ENCODE assay signal across 8 cellular contexts in the genomic region with DNA sequence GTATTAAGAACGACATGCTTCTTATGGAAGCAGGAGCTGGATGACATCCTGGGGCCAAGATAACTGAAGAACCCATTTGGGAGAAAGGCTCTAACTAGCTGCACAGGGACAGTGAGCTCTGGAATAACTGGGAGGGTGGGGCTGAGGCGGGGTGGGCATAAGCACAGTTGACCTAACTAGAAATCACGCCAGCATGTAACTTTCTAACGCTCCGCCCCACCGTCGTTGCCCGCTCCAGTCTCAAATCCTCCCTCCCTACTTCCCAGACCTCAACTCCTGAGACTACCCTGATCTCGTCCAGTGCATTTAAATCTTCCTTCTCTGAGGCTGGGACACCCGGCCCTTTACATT. TPM values are rescaled to one million over a fixed set of nuclear protein-coding genes. Genes with fewer than 3 reads are reported as not detected.
DNase-seq lines count a peak whose midpoint lies in the region; ATAC-seq, FAIRE-seq and TF ChIP-seq lines count a peak whose summit lies in the region.

No MANE protein-coding gene starts in this region.

- no peaks in the 10 kb centered on the region for H3K27me3 ChIP-seq in CD4-positive, alpha-beta memory T cell (ENCODE audit: insufficient read depth, low read length)
- H3K27me3 ChIP-seq in Karpas-422 (ENCODE audit: low read length) (no peaks in the 10 kb centered on the region), H1 (replicated peaks in 1 of 4; ENCODE audit: control insufficient read depth in 3 of 4, extremely low read depth in 1 of 4, insufficient read depth in 3 of 4, low read length in 3 of 4) (no peaks in the 10 kb centered on the region), neuronal stem cell (ENCODE audit: control insufficient read depth in 3 of 3, insufficient read depth in 3 of 3, low read depth in 1 of 3, low read length in 3 of 3) (no peaks in the 10 kb centered on the region)

- H3K4ac ChIP-seq in H1 (replicated peaks; ENCODE audit: insufficient read length, low read depth, low read length) (no peak overlapping the region), neuronal stem cell (ENCODE audit: low read length) (no peak overlapping the region)

- H2AFZ ChIP-seq in Karpas-422 (ENCODE audit: low read length) (peak overlapping the region; percentile 91), H1 (ENCODE audit: low read length) (peak overlapping the region; percentile 27; the same call in 1 of the 2 replicates), neuronal stem cell (ENCODE audit: low read length) (peak overlapping the region; percentile 86)

- no peaks in the 10 kb centered on the region for H3K9me2 ChIP-seq in Karpas-422 (replicated peaks; ENCODE audit: insufficient read depth, low read length)

- no peak overlapping the region for H2BK20ac ChIP-seq in H1 (ENCODE audit: low read length)

- H3K79me1 ChIP-seq in H1 (ENCODE audit: low read depth, low read length) (peaks cover 2% of the 10 kb centered on the region), neuronal stem cell (ENCODE audit: low read depth, low read length) (peaks cover 2% of the 10 kb centered on the region)

- H3K4me3 Mint-ChIP-seq in CD4-positive, alpha-beta memory T cell: peak overlapping the region; percentile 97 to 99 (median 98)

- no peak overlapping the region for H4K91ac ChIP-seq in H1 (replicated peaks; ENCODE audit: insufficient read length, low read length)
- no peak overlapping the region for H4K91ac ChIP-seq in neuronal stem cell (ENCODE audit: low read depth, low read length, poor library complexity)

- peak overlapping the region; percentile 65 for H3K27ac ChIP-seq in CD4-positive, alpha-beta memory T cell (ENCODE audit: low read depth, low read length)
- no peak overlapping the region for H3K27ac ChIP-seq in Karpas-422 (ENCODE audit: low read length)
- H3K27ac ChIP-seq in H1 (ENCODE audit: low read depth, low read length): no peak overlapping the region
- H3K27ac ChIP-seq in neuronal stem cell (replicated peaks; ENCODE audit: low read length): no peak overlapping the region

- H2BK12ac ChIP-seq in H1 (ENCODE audit: low read depth, low read length) (no peak overlapping the region), neuronal stem cell (ENCODE audit: low read length) (no peak overlapping the region)

- H2AK5ac ChIP-seq in H1 (ENCODE audit: low read depth, low read length): 0 out of 2 replicates have a peak overlapping the region, but pooled peaks have one; percentile 32
- H2AK5ac ChIP-seq in neuronal stem cell (ENCODE audit: low read depth, low read length): no peak overlapping the region

- H3K36me3 Mint-ChIP-seq in CD4-positive, alpha-beta memory T cell: peaks cover 22 to 33% of the 10 kb centered on the region in 2 donors

- H3K18ac ChIP-seq in H1 (ENCODE audit: extremely low read depth, low read length) (no peak overlapping the region; the same call in 1 of the 2 replicates), neuronal stem cell (ENCODE audit: low read length) (no peak overlapping the region)

- ATAC-seq in GM19397 (IDR thresholded peaks at IDR 0.05; ENCODE audit: unreplicated experiment): no peak

- peak overlapping the region; percentile 92 for H3K9ac ChIP-seq in Karpas-422 (ENCODE audit: low read length)
- peak overlapping the region; percentile 71 to 95 (median 81) for H3K9ac ChIP-seq in H1 (replicated peaks in 1 of 4; ENCODE audit: extremely low read depth in 1 of 4, low read depth in 3 of 4, low read length in 3 of 4)
- peak overlapping the region; percentile 97 for H3K9ac ChIP-seq in neuronal stem cell (ENCODE audit: low read depth, low read length, poor library complexity)

- H3K14ac ChIP-seq in H1 (ENCODE audit: insufficient read length) (no peak overlapping the region), neuronal stem cell (ENCODE audit: low read length) (no peak overlapping the region)

- intact Hi-C loops in CD4-positive, alpha-beta memory T cell (cut with micrococcal nuclease): loop anchor here (1.0 to 10.0 kb wide), 4 partner anchors 52 to 579 kb away; partner anchors contain the start of genes CALCOCO2, KAT7 and ZNF652

- H3K27ac Mint-ChIP-seq in CD4-positive, alpha-beta memory T cell: peak overlapping the region; percentile 78 to 99 (median 96)

- no peak for TF ChIP-seq EP300 in H1 (IDR thresholded peaks at IDR 0.05; ENCODE audit: borderline replicate concordance in 1 of 2, low read depth in 2 of 2, low read length in 2 of 2)

- H3K36me3 ChIP-seq in CD4-positive, alpha-beta memory T cell (ENCODE audit: insufficient read depth, low read length): peaks cover 28% of the 10 kb centered on the region
- peaks cover 25% of the 10 kb centered on the region for H3K36me3 ChIP-seq in Karpas-422 (ENCODE audit: insufficient read depth, low read length)
- H3K36me3 ChIP-seq in H1 (ENCODE audit: control insufficient read depth in 2 of 4, insufficient read depth in 4 of 4, low read length in 3 of 4): peaks cover 16 to 38% (median 32%) of the 10 kb centered on the region in 4 experiments
- H3K36me3 ChIP-seq in neuronal stem cell (replicated peaks in 1 of 2; ENCODE audit: control insufficient read depth in 2 of 2, insufficient read depth in 2 of 2, low read length in 2 of 2): peaks cover 22 to 37% of the 10 kb centered on the region in 2 donors

- H3K23ac ChIP-seq in H1 (ENCODE audit: insufficient read length) (no peak overlapping the region), neuronal stem cell (ENCODE audit: low read depth, low read length, poor library complexity) (no peak overlapping the region)

- H2BK15ac ChIP-seq in H1 (ENCODE audit: low read length): no peak overlapping the region
- H2BK15ac ChIP-seq in neuronal stem cell (ENCODE audit: low read length): no peak overlapping the region

- CTCF ChIA-PET in CD4-positive, alpha-beta memory T cell (lab: Charles Lee; ENCODE audit: partially characterized antibody): interaction anchor here (0.6 to 10.7 kb wide), 3 partner anchors 16 to 141 kb away, joined by 3 to 163 read pairs (median 4); no protein-coding TSS in a partner anchor
- CTCF ChIA-PET in H1 (lab: Charles Lee; ENCODE audit: partially characterized antibody): interaction anchor here (0.8 to 6.1 kb wide), 8 partner anchors 20 to 155 kb away, joined by 3 to 43 read pairs (median 4); no protein-coding TSS in a partner anchor

- TF ChIP-seq CTCF in H1 (IDR thresholded peaks at IDR 0.05; ENCODE audit: control extremely low read depth in 1 of 3, insufficient read depth in 1 of 3, low read depth in 1 of 3, low read length in 3 of 3): no peak

- TF ChIP-seq POLR2A in H1 (IDR thresholded peaks at IDR 0.05; ENCODE audit: control extremely low read depth in 1 of 2, low read depth in 2 of 2, low read length in 2 of 2): no peak; a peak in 1 of 3 replicates
- no peak for TF ChIP-seq POLR2A in GM12892 (IDR thresholded peaks at IDR 0.05; ENCODE audit: low read depth, low read length)

- H3K4me3 ChIP-seq in CD4-positive, alpha-beta memory T cell (ENCODE audit: low read length in 2 of 2): peak overlapping the region; percentile 81 to 89
- H3K4me3 ChIP-seq in Karpas-422 (ENCODE audit: low read length) (peak overlapping the region; percentile 97), H1 (ENCODE audit: extremely low read depth in 1 of 4, insufficient read depth in 2 of 4, low read depth in 3 of 4, low read length in 4 of 4) (peak overlapping the region; percentile 92 to 99 (median 96)), neuronal stem cell (ENCODE audit: low read length in 2 of 2) (peak overlapping the region; percentile 87 to 95)

- H4K8ac ChIP-seq in H1 (ENCODE audit: extremely low read depth, insufficient read depth, low read length) (0 out of 2 replicates have a peak overlapping the region, but pooled peaks have one; percentile 95), neuronal stem cell (ENCODE audit: low read depth, low read length) (no peak overlapping the region)

- no peak overlapping the region for H4K5ac ChIP-seq in H1 (ENCODE audit: insufficient read length, low read depth, low read length)

- H3K4me2 ChIP-seq in Karpas-422 (ENCODE audit: low read depth, low read length, poor library complexity, severe bottlenecking) (peak overlapping the region; percentile 99), H1 (ENCODE audit: insufficient read depth in 1 of 2, low read depth in 2 of 2, low read length in 2 of 2) (peak overlapping the region; percentile 80 to 93), neuronal stem cell (ENCODE audit: insufficient read depth, low read length, poor library complexity, severe bottlenecking) (peak overlapping the region; percentile 78)

- TF ChIP-seq RAD21 in H1 (IDR thresholded peaks at IDR 0.05 in 1 of 2, conservative IDR thresholded peaks at IDR 0.05 in 1 of 2; ENCODE audit: low read depth in 2 of 2, low read length in 2 of 2): no peak

- H3K23me2 ChIP-seq in H1 (ENCODE audit: low read depth, low read length): peaks cover 7% of the 10 kb centered on the region; the same call in 1 of the 2 replicates

- H2BK120ac ChIP-seq in H1 (replicated peaks; ENCODE audit: low read depth, low read length): no peak overlapping the region
- H2BK120ac ChIP-seq in neuronal stem cell (ENCODE audit: low read depth, low read length): no peak overlapping the region

- H4K20me1 ChIP-seq in Karpas-422 (ENCODE audit: insufficient read depth, low read depth, low read length) (0 out of 2 replicates have a peak, but pooled peaks cover 3% of the 10 kb centered on the region), H1 (replicated peaks in 1 of 2; ENCODE audit: control insufficient read depth in 1 of 2, insufficient read depth in 2 of 2, low read length in 2 of 2) (peaks cover 2 to 5% of the 10 kb centered on the region in 2 experiments)

- H3K9me3 ChIP-seq in CD4-positive, alpha-beta memory T cell (ENCODE audit: control insufficient read depth in 1 of 2, low read length in 2 of 2): no peaks in the 10 kb centered on the region
- H3K9me3 ChIP-seq in Karpas-422 (ENCODE audit: low read length) (no peaks in the 10 kb centered on the region), H1 (ENCODE audit: insufficient read depth in 2 of 2, low read depth in 1 of 2, low read length in 1 of 2) (peaks cover 0 to 2% of the 10 kb centered on the region in 2 experiments; a peak in 1 of 4 replicates), neuronal stem cell (replicated peaks in 1 of 2; ENCODE audit: control insufficient read depth in 2 of 2, insufficient read depth in 1 of 2, low read depth in 1 of 2, low read length in 2 of 2) (no peaks in the 10 kb centered on the region)

- POLR2A ChIA-PET in CD4-positive, alpha-beta memory T cell (lab: Charles Lee; ENCODE audit: partially characterized antibody): interaction anchor here (0.8 to 1.8 kb wide), 10 partner anchors 11 to 333 kb away, joined by 3 to 7 read pairs (median 5); partner anchors contain the start of gene SPOP
- POLR2A ChIA-PET in H1 (lab: Charles Lee; ENCODE audit: partially characterized antibody): interaction anchor here (0.6 to 1.6 kb wide), 12 partner anchors 12 to 349 kb away, joined by 3 to 7 read pairs (median 4); no protein-coding TSS in a partner anchor

- no peak for DNase-seq in CD4-positive, alpha-beta memory T cell
- DNase-seq in Karpas-422 (peak; percentile 48), H1 (ENCODE audit: low read depth in 1 of 2, low spot score in 2 of 2) (no peak), neuronal stem cell (ENCODE audit: low spot score) (no peak), GM12892 (ENCODE audit: insufficient read length) (no peak), activated gamma-delta T cell treated with Interleukin-2 at 50 U/mL for 16 hours (no peak)
- DNase-seq in stimulated activated CD4-positive, alpha-beta T cell treated with anti-CD3 and anti-CD28 coated beads, Interleukin-2, amount 100 ng/mL, for 48 hours: no peak

- FAIRE-seq in H1 (lab: Jason Lieb, UNC) (no peak), GM12892 (lab: Jason Lieb, UNC) (no peak)

- H3K56ac ChIP-seq in H1 (replicated peaks; ENCODE audit: insufficient read length, low read depth, low read length): no peak overlapping the region

- H3K9me3 Mint-ChIP-seq in CD4-positive, alpha-beta memory T cell: no peaks in the 10 kb centered on the region

- H2BK5ac ChIP-seq in H1 (ENCODE audit: low read depth, low read length) (peak overlapping the region; percentile 89; the same call in 1 of the 2 replicates), neuronal stem cell (ENCODE audit: low read length) (no peak overlapping the region)

- no peaks in the 10 kb centered on the region for H3K27me3 Mint-ChIP-seq in CD4-positive, alpha-beta memory T cell

- WGBS in H1 (ENCODE audit: extremely low coverage in 1 of 2, insufficient coverage in 1 of 2, insufficient read length in 1 of 2, insufficient replicate concordance in 2 of 2, low coverage in 1 of 2, low lambda C conversion rate in 2 of 2, missing lambda C conversion rate in 1 of 2), 2 experiments: 1% methylated on average over 10 of the region's 10 CpGs; no CpG with 5 or more reads in 1 of the 2 experiments
- WGBS in neuronal stem cell (ENCODE audit: extremely low coverage in 2 of 2, insufficient read length in 2 of 2, insufficient replicate concordance in 1 of 2), 2 donors: no CpG with 5 or more reads among the region's 10 CpGs

- H3K4me1 ChIP-seq in CD4-positive, alpha-beta memory T cell (ENCODE audit: insufficient read depth, low read length): peaks cover 18% of the 10 kb centered on the region
- H3K4me1 ChIP-seq in Karpas-422 (ENCODE audit: low read length): peaks cover 13% of the 10 kb centered on the region
- no peaks in the 10 kb centered on the region for H3K4me1 ChIP-seq in H1 (replicated peaks in 1 of 4; ENCODE audit: control insufficient read depth in 3 of 4, insufficient read depth in 4 of 4, low read length in 3 of 4)
- peaks cover 3 to 6% of the 10 kb centered on the region in 2 donors for H3K4me1 ChIP-seq in neuronal stem cell (ENCODE audit: control insufficient read depth in 2 of 2, insufficient read depth in 1 of 2, low read depth in 1 of 2, low read length in 2 of 2)

- H3K4me1 Mint-ChIP-seq in CD4-positive, alpha-beta memory T cell: peaks cover 14 to 27% (median 20%) of the 10 kb centered on the region in 4 donors

- H3K79me2 ChIP-seq in Karpas-422 (ENCODE audit: low read length) (peaks cover 29% of the 10 kb centered on the region), H1 (ENCODE audit: control insufficient read depth in 1 of 2, insufficient read depth in 2 of 2, low read length in 2 of 2) (peaks cover 4 to 13% of the 10 kb centered on the region in 2 experiments; a peak in 3 of 4 replicates)

RNA-seq across cellular contexts. Expression of gene PHB1, which starts 0.4 kb away (rescaled TPM):
- 10 to 100 TPM; 62.0 to 64.2 TPM for total RNA-seq in CD4-positive, alpha-beta memory T cell
- polyA plus RNA-seq in CD4-positive, alpha-beta memory T cell: 100 to 1,000 TPM; 153 to 202 TPM
- 91.5 and 130 TPM in 2 replicates for total RNA-seq in Karpas-422 (2014; rRNA removed; shearing (Covaris generic); ENCODE audit: low replicate concordance)
- 386 and 401 TPM in 2 replicates for total RNA-seq in H1 (2021; fragmentation: NEBNext Ultra II Directional; extraction: Animal tissue kit (Norgen Biotek cat#: 25700))
- 419 and 597 TPM in 2 replicates for polyA plus RNA-seq in H1 (2011; rRNA removed)
- polyA plus RNA-seq in H1 (2011; cell fraction: cytosol; rRNA removed): 510 TPM
- polyA plus RNA-seq in H1 (2011; cell fraction: nucleus; rRNA removed): 402 TPM
- polyA plus RNA-seq in H1 (2012, experiment 1 of 2): 394 to 508 TPM (median 469 TPM) in 4 replicates
- polyA plus RNA-seq in H1 (2012, experiment 2 of 2): 401 TPM
- 170 TPM for polyA plus RNA-seq in H1 (2013, experiment 1 of 2)
- polyA plus RNA-seq in H1 (2013, experiment 2 of 2): 179 TPM
- polyA minus RNA-seq in H1 (2011; rRNA and poly(A)+ RNA removed): 690 and 757 TPM in 2 replicates
- polyA minus RNA-seq in H1 (2011; cell fraction: cytosol; rRNA and poly(A)+ RNA removed): 130 TPM
- 90.2 TPM for polyA minus RNA-seq in H1 (2011; cell fraction: nucleus; rRNA and poly(A)+ RNA removed)
- polyA plus RNA-seq in neuronal stem cell (2013, experiment 1 of 2): 110 TPM
- 105 TPM for polyA plus RNA-seq in neuronal stem cell (2013, experiment 2 of 2)
- polyA plus RNA-seq in GM12892 (2012; ENCODE audit: missing spikeins): 252 TPM

RNA-seq across cellular contexts. Expression of gene ZNF652, which starts 52.2 kb away (rescaled TPM):
- total RNA-seq in CD4-positive, alpha-beta memory T cell: 10 to 100 TPM; 64.2 to 68.6 TPM
- polyA plus RNA-seq in CD4-positive, alpha-beta memory T cell: 10 to 100 TPM; 13.1 to 28.4 TPM
- 47.7 and 84.1 TPM in 2 replicates for total RNA-seq in Karpas-422 (2014; rRNA removed; shearing (Covaris generic); ENCODE audit: low replicate concordance)
- total RNA-seq in H1 (2021; fragmentation: NEBNext Ultra II Directional; extraction: Animal tissue kit (Norgen Biotek cat#: 25700)): 36.5 and 39.6 TPM in 2 replicates
- 7.3 and 13.5 TPM in 2 replicates for polyA plus RNA-seq in H1 (2011; rRNA removed)
- 11.6 TPM for polyA plus RNA-seq in H1 (2011; cell fraction: cytosol; rRNA removed)
- 9.3 TPM for polyA plus RNA-seq in H1 (2011; cell fraction: nucleus; rRNA removed)
- 9.3 to 17.5 TPM (median 12.0 TPM) in 4 replicates for polyA plus RNA-seq in H1 (2012, experiment 1 of 2)
- polyA plus RNA-seq in H1 (2012, experiment 2 of 2): 2.8 TPM
- polyA plus RNA-seq in H1 (2013, experiment 1 of 2): 19.5 TPM
- 17.9 TPM for polyA plus RNA-seq in H1 (2013, experiment 2 of 2)
- polyA minus RNA-seq in H1 (2011; rRNA and poly(A)+ RNA removed): 54.1 and 54.5 TPM in 2 replicates
- 27.1 TPM for polyA minus RNA-seq in H1 (2011; cell fraction: cytosol; rRNA and poly(A)+ RNA removed)
- 36.1 TPM for polyA minus RNA-seq in H1 (2011; cell fraction: nucleus; rRNA and poly(A)+ RNA removed)
- polyA plus RNA-seq in neuronal stem cell (2013, experiment 1 of 2): 27.1 TPM
- polyA plus RNA-seq in neuronal stem cell (2013, experiment 2 of 2): 28.1 TPM
- 3.4 TPM for polyA plus RNA-seq in GM12892 (2012; ENCODE audit: missing spikeins)

Comparison
In these comparisons a context has a peak if more than half of its experiments do, and no peak if none do; other contexts are left out.
1. H2AFZ ChIP-seq: peak in every context shown above with its lines; median percentile 91 in Karpas-422; 86 in neuronal stem cell; 27 in H1.